In genomic region chr11:117794144-117794543, GRCh38 we compare ENCODE assay signal across 1 cellular context.
TF ChIP-seq lines count a peak whose summit lies in the region.

No MANE protein-coding gene starts in this region.

TF ChIP-seq in H1, 55 proteins besides CTCF, POLR2A, EP300 and RAD21:
- TF ChIP-seq RXRA (IDR thresholded peaks at IDR 0.05; ENCODE audit: insufficient read depth, low read depth, low read length): no peak
- no peak for TF ChIP-seq GABPA (IDR thresholded peaks at IDR 0.05; ENCODE audit: borderline replicate concordance, insufficient read depth, low read length)
- no peak for TF ChIP-seq FOSL1 (IDR thresholded peaks at IDR 0.05; ENCODE audit: insufficient read depth, low read depth, low read length)
- TF ChIP-seq POU5F1 (IDR thresholded peaks at IDR 0.05; ENCODE audit: low read depth, low read length): no peak
- TF ChIP-seq MAFK (IDR thresholded peaks at IDR 0.05; ENCODE audit: low read depth, low read length): no peak
- no peak for TF ChIP-seq JUN (IDR thresholded peaks at IDR 0.05; ENCODE audit: low read depth, low read length)
- no peak for TF ChIP-seq CTBP2 (IDR thresholded peaks at IDR 0.05; ENCODE audit: borderline replicate concordance, insufficient read depth, insufficient read length, low read length)
- TF ChIP-seq CBX8 (IDR thresholded peaks at IDR 0.05; ENCODE audit: borderline replicate concordance, low read depth, low read length): no peak
- TF ChIP-seq SAP30 (IDR thresholded peaks at IDR 0.05; ENCODE audit: insufficient read depth, insufficient replicate concordance, low read length): no peak
- TF ChIP-seq SUZ12 (IDR thresholded peaks at IDR 0.05; ENCODE audit: low read length): no peak
- TF ChIP-seq BRCA1 (IDR thresholded peaks at IDR 0.05; ENCODE audit: low read depth, low read length): no peak
